In genomic region chr21:40753756-40754155, GRCh38 we compare ENCODE assay signal across 30 cellular contexts.
"Had no signal": no experiment of that assay in that cellular context is flagged by ENCODE, and none has a peak within 500 bp of the region (broad histone marks: within the 10 kb centered on the region; RNA-seq: fewer than 3 reads in every experiment).

No MANE protein-coding gene starts in this region.

- H3K9me3 ChIP-seq: esophagus squamous epithelium, gastroesophageal sphincter, heart right ventricle had no signal

- H3K27ac ChIP-seq: brain microvascular endothelial cell, esophagus squamous epithelium, gastroesophageal sphincter, heart right ventricle, WERI-Rb-1 had no signal

- FAIRE-seq: astrocyte, bronchial epithelial cell, colon, endometrium had no signal

- ATAC-seq: activated CD4-positive, CD25-positive, alpha-beta regulatory T cell treated with anti-CD3 and anti-CD28 coated beads, Interleukin-2, amount 50 U/mL, for 24 hours; activated CD8-positive, alpha-beta T cell treated with anti-CD3 and anti-CD28 coated beads for 36 hours; activated T-cell treated with anti-CD3 and anti-CD28 coated beads, Interleukin-2, amount 50 U/mL, for 4 hours; activated T-helper 17 cell treated with anti-CD3 and anti-CD28 coated beads, Interleukin-2, amount 50 U/mL, for 72 hours; gastroesophageal sphincter; T-helper 17 cell had no signal

- H3K4me1 ChIP-seq: esophagus squamous epithelium, gastroesophageal sphincter, heart right ventricle had no signal

- H3K27me3 ChIP-seq: brain microvascular endothelial cell, esophagus squamous epithelium had no signal

- H3K4me3 ChIP-seq: esophagus squamous epithelium, gastroesophageal sphincter, heart right ventricle had no signal

- DNase-seq: activated B cell treated with CpG ODN at 0.5 μM for 24 hours; activated CD4-positive, alpha-beta T cell treated with anti-CD3 and anti-CD28 coated beads for 48 hours; activated CD4-positive, alpha-beta T cell treated with anti-CD3 and anti-CD28 coated beads, Interleukin-2, amount 50 U/mL, for 1 hour; activated CD4-positive, alpha-beta T cell treated with anti-CD3 and anti-CD28 coated beads, Interleukin-2, amount 50 U/mL, for 48 hours; activated CD8-positive, alpha-beta memory T cell treated with anti-CD3 and anti-CD28 coated beads for 24 hours; activated CD8-positive, alpha-beta T cell treated with anti-CD3 and anti-CD28 coated beads for 36 hours; activated effector memory CD4-positive, alpha-beta T cell treated with Interleukin-2 at 50 U/mL for 16 hours; activated gamma-delta T cell treated with Interleukin-2 at 50 U/mL for 16 hours; activated naive CD4-positive, alpha-beta T cell treated with anti-CD3 and anti-CD28 coated beads, Interleukin-2, amount 50 U/mL, for 16 hours; activated naive CD4-positive, alpha-beta T cell treated with Interleukin-2 at 50 U/mL for 16 hours; activated T-cell treated with anti-CD3 and anti-CD28 coated beads, Interleukin-2, amount 50 U/mL, for 4 hours; amniotic stem cell; anterior cingulate cortex; brain microvascular endothelial cell; cortex of kidney; effector CD8-positive, alpha-beta T cell; esophagus squamous epithelium; foreskin melanocyte; T-helper 1 cell; T-helper 17 cell; T1000; WERI-Rb-1 had no signal

- H3K36me3 ChIP-seq: brain microvascular endothelial cell, esophagus squamous epithelium, gastroesophageal sphincter, heart right ventricle, WERI-Rb-1 had no signal
